16 cellular contexts compared by ENCODE assay signal in genomic region chr15:55915876-55916567, GRCh38.
DNase-seq lines count a peak whose midpoint lies in the region; ATAC-seq, FAIRE-seq and TF ChIP-seq lines count a peak whose summit lies in the region.
"Had no signal": no experiment of that assay in that cellular context is flagged by ENCODE, and none has a peak within 500 bp of the region (broad histone marks: within the 10 kb centered on the region; RNA-seq: fewer than 3 reads in every experiment).

No MANE protein-coding gene starts in this region.

- H3K4me1 ChIP-seq in K562 (replicated peaks in 1 of 2; ENCODE audit: control insufficient read depth in 2 of 2, insufficient read depth in 2 of 2, low read length in 2 of 2): no peaks in the 10 kb centered on the region
- peaks cover 22% of the 10 kb centered on the region for H3K4me1 ChIP-seq in keratinocyte (ENCODE audit: control insufficient read depth, extremely low read depth, insufficient read depth, low read length)
- H3K4me1 ChIP-seq in MM.1S (ENCODE audit: low read length): no peaks in the 10 kb centered on the region

- H3F3A ChIP-seq in MM.1S (ENCODE audit: insufficient read depth, low read length): no peaks in the 10 kb centered on the region

- TF ChIP-seq CTCF in K562 (IDR thresholded peaks at IDR 0.05 in 2 of 3, conservative IDR thresholded peaks at IDR 0.05 in 1 of 3; ENCODE audit: insufficient read depth in 2 of 3, low read depth in 1 of 3, low read length in 3 of 3) (no peak), keratinocyte (optimal IDR thresholded peaks at IDR 0.05 in 1 of 3, IDR thresholded peaks at IDR 0.05 in 1 of 3, conservative IDR thresholded peaks at IDR 0.05 in 1 of 3; ENCODE audit: extremely low read depth in 1 of 3, insufficient read depth in 2 of 3, low read length in 3 of 3) (no peak), MM.1S (IDR thresholded peaks at IDR 0.05; ENCODE audit: low read length) (no peak)

- H3K9me3 ChIP-seq in K562 (replicated peaks; ENCODE audit: control insufficient read depth, insufficient read depth, low read depth, low read length) (no peaks in the 10 kb centered on the region), keratinocyte (ENCODE audit: control insufficient read depth, low read depth, low read length) (no peaks in the 10 kb centered on the region), MM.1S (replicated peaks; ENCODE audit: insufficient read depth, low read length) (no peaks in the 10 kb centered on the region)
- H3K9me3 ChIP-seq: heart left ventricle, spleen had no signal

- H3K9me1 ChIP-seq in K562 (ENCODE audit: control insufficient read depth, insufficient read depth, low read length) (no peaks in the 10 kb centered on the region), keratinocyte (ENCODE audit: control insufficient read depth, extremely low read depth, insufficient read depth, low read length) (no peaks in the 10 kb centered on the region)

- FAIRE-seq in K562 (lab: Jason Lieb, UNC) (peak; percentile 49), keratinocyte (lab: Jason Lieb, UNC) (peak; percentile 57)

- CTCF ChIA-PET in K562 (lab: Yijun Ruan, JAX; ENCODE audit: low intra/inter-chr PET ratio): no interaction called here

- POLR2A ChIA-PET in K562 (lab: Yijun Ruan, JAX): no interaction called here

- BruUV-seq in K562 (replicated peaks; lab: Mats Ljungman, UMichigan): no TSS peak

- no peak overlapping the region for H3K4me3 ChIP-seq in K562
- peak overlapping the region in 1 of 3 experiments; percentile 73 for H3K4me3 ChIP-seq in keratinocyte (ENCODE audit: control insufficient read depth in 2 of 3, extremely low read depth in 1 of 3, insufficient read depth in 2 of 3, low read depth in 1 of 3, low read length in 3 of 3)
- H3K4me3 ChIP-seq in MM.1S (ENCODE audit: low read length): no peak overlapping the region
- H3K4me3 ChIP-seq: spleen had no signal

- no peak for TF ChIP-seq POLR2A in K562 (conservative IDR thresholded peaks at IDR 0.05)

- in situ Hi-C loops in K562 (cut with MboI) (no loop called here), KBM-7 (cut with MboI; ENCODE audit: low pct_unique_long_range_greater_than_20kb, low sequenced_read_pairs) (no loop called here)

- H3K27ac ChIP-seq in K562 (ENCODE audit: extremely low read depth, low read depth, low read length): no peak overlapping the region
- H3K27ac ChIP-seq in keratinocyte (ENCODE audit: control insufficient read depth, insufficient read depth, low read length): peak overlapping the region; percentile 69
- no peak overlapping the region for H3K27ac ChIP-seq in MM.1S (ENCODE audit: low read length)
- H3K27ac ChIP-seq: spleen had no signal

- intact Hi-C loops in Right ventricle myocardium inferior (cut with DNase I) (loop anchor here (5.0 kb wide), 1 partner anchor 259 kb away; no protein-coding TSS in a partner anchor), cardiac septum (cut with DNase I) (no loop called here), K562 (cut with micrococcal nuclease) (loop anchor here (10.0 kb wide), 1 partner anchor 261 kb away; no protein-coding TSS in a partner anchor)

- no peaks in the 10 kb centered on the region for H4K20me1 ChIP-seq in K562 (replicated peaks; ENCODE audit: control insufficient read depth, insufficient read depth, low read length)
- no peaks in the 10 kb centered on the region for H4K20me1 ChIP-seq in keratinocyte (ENCODE audit: control insufficient read depth, extremely low read depth, insufficient read depth, low read length)
- H4K20me1 ChIP-seq in MM.1S (ENCODE audit: insufficient read depth, low read length): no peaks in the 10 kb centered on the region

- H2AFZ ChIP-seq in K562 (ENCODE audit: low read depth, low read length) (no peak overlapping the region), keratinocyte (ENCODE audit: control insufficient read depth, low read length) (no peak overlapping the region), MM.1S (ENCODE audit: low read length) (no peak overlapping the region)

- H3K79me2 ChIP-seq in K562 (ENCODE audit: control insufficient read depth, insufficient read depth, low read length) (no peaks in the 10 kb centered on the region), keratinocyte (ENCODE audit: control insufficient read depth, insufficient read depth, low read length) (peaks cover 18% of the 10 kb centered on the region), MM.1S (ENCODE audit: low read length) (no peaks in the 10 kb centered on the region)

- WGBS in K562 (ENCODE audit: insufficient coverage, low coverage, missing lambda C conversion rate): 46% methylated on average over 6 of the region's 6 CpGs

- H3K36me3 ChIP-seq in K562 (ENCODE audit: control insufficient read depth, insufficient read depth, low read length): no peaks in the 10 kb centered on the region
- H3K36me3 ChIP-seq in keratinocyte (ENCODE audit: control insufficient read depth in 2 of 2, extremely low read depth in 1 of 2, insufficient read depth in 2 of 2, low read length in 2 of 2): peaks cover 1 to 5% of the 10 kb centered on the region in 2 experiments
- no peaks in the 10 kb centered on the region for H3K36me3 ChIP-seq in MM.1S (replicated peaks; ENCODE audit: insufficient read depth, low read length)
- H3K36me3 ChIP-seq: heart left ventricle, spleen had no signal

- ATAC-seq in Right ventricle myocardium inferior: peak; percentile 20
- ATAC-seq in K562: no peak
- ATAC-seq: activated T-cell treated with anti-CD3 and anti-CD28 coated beads, Interleukin-2, amount 50 U/mL, for 72 hours had no signal

- DNase-seq in Right ventricle myocardium inferior (ENCODE audit: missing footprints) (no peak), cardiac septum (ENCODE audit: low spot score) (no peak), K562 (ENCODE audit: extremely low read depth in 1 of 4, low spot score in 3 of 4) (no peak), keratinocyte (ENCODE audit: low read depth, low spot score) (no peak), MM.1S (no peak), KBM-7 (no peak), hypothalamus (lab: John Stamatoyannopoulos, UW) (no peak), NCI-H510A (lab: John Stamatoyannopoulos, UW) (no peak)
- DNase-seq: 8988T; activated CD4-positive, alpha-beta T cell treated with anti-CD3 and anti-CD28 coated beads, Interleukin-2, amount 10 ng/mL, durations not matched to agents 7 days and 5 days; activated T-cell treated with anti-CD3 and anti-CD28 coated beads, Interleukin-2, amount 50 U/mL, for 72 hours; effector memory CD4-positive, alpha-beta T cell; heart left ventricle; NCI-H510A treated with DMSO at 0.1 percent for 48 hours; spleen; T-helper 2 cell had no signal

- H3K27me3 ChIP-seq in K562 (ENCODE audit: control insufficient read depth in 2 of 2, insufficient read depth in 2 of 2, low read length in 2 of 2) (no peaks in the 10 kb centered on the region), keratinocyte (ENCODE audit: control insufficient read depth, extremely low read depth, insufficient read depth, low read length) (no peaks in the 10 kb centered on the region), MM.1S (replicated peaks; ENCODE audit: insufficient read depth, low read length) (no peaks in the 10 kb centered on the region)
- H3K27me3 ChIP-seq: heart left ventricle, spleen had no signal

- H3K9ac ChIP-seq in K562 (ENCODE audit: insufficient read depth in 1 of 2, low read depth in 2 of 2, low read length in 2 of 2) (no peak overlapping the region), keratinocyte (ENCODE audit: control insufficient read depth, extremely low read depth, insufficient read depth, low read length) (peak overlapping the region; percentile 48), MM.1S (ENCODE audit: low read length) (no peak overlapping the region)

- H3K9me2 ChIP-seq in MM.1S (replicated peaks; ENCODE audit: insufficient read depth, low read length): no peaks in the 10 kb centered on the region

- H3K4me2 ChIP-seq in K562 (ENCODE audit: insufficient read depth, low read length) (no peak overlapping the region), keratinocyte (ENCODE audit: control insufficient read depth, extremely low read depth, insufficient read depth, low read depth, low read length) (peak overlapping the region; percentile 89), MM.1S (ENCODE audit: low read depth, low read length) (no peak overlapping the region)

- no peak for TF ChIP-seq RAD21 in K562 (CRISPR knock-in tag; conservative IDR thresholded peaks at IDR 0.05 in 1 of 2, IDR thresholded peaks at IDR 0.05 in 1 of 2)

- TF ChIP-seq EP300 in K562 (IDR thresholded peaks at IDR 0.05; ENCODE audit: low read length): no peak

- dilution Hi-C loops in keratinocyte (cut with MboI; ENCODE audit: extremely low pct_ligation_motif_present, low sequenced_read_pairs): no loop called here

TF ChIP-seq in K562, 482 proteins besides CTCF, POLR2A, EP300 and RAD21 (continues in another document):
- TF ChIP-seq KHSRP (IDR thresholded peaks at IDR 0.05) (no peak), PCBP2 (IDR thresholded peaks at IDR 0.05; ENCODE audit: low read depth, low read length, poor library complexity, severe bottlenecking) (no peak), KDM4B (IDR thresholded peaks at IDR 0.05; ENCODE audit: borderline replicate concordance in 2 of 2, low read depth in 1 of 2) (no peak)
- TF ChIP-seq, protein P1, sequence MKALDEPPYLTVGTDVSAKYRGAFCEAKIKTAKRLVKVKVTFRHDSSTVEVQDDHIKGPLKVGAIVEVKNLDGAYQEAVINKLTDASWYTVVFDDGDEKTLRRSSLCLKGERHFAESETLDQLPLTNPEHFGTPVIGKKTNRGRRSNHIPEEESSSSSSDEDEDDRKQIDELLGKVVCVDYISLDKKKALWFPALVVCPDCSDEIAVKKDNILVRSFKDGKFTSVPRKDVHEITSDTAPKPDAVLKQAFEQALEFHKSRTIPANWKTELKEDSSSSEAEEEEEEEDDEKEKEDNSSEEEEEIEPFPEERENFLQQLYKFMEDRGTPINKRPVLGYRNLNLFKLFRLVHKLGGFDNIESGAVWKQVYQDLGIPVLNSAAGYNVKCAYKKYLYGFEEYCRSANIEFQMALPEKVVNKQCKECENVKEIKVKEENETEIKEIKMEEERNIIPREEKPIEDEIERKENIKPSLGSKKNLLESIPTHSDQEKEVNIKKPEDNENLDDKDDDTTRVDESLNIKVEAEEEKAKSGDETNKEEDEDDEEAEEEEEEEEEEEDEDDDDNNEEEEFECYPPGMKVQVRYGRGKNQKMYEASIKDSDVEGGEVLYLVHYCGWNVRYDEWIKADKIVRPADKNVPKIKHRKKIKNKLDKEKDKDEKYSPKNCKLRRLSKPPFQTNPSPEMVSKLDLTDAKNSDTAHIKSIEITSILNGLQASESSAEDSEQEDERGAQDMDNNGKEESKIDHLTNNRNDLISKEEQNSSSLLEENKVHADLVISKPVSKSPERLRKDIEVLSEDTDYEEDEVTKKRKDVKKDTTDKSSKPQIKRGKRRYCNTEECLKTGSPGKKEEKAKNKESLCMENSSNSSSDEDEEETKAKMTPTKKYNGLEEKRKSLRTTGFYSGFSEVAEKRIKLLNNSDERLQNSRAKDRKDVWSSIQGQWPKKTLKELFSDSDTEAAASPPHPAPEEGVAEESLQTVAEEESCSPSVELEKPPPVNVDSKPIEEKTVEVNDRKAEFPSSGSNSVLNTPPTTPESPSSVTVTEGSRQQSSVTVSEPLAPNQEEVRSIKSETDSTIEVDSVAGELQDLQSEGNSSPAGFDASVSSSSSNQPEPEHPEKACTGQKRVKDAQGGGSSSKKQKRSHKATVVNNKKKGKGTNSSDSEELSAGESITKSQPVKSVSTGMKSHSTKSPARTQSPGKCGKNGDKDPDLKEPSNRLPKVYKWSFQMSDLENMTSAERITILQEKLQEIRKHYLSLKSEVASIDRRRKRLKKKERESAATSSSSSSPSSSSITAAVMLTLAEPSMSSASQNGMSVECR (CRISPR knock-in tag; IDR thresholded peaks at IDR 0.05): no peak
